Comparison of ENCODE assay signal across 15 cellular contexts in the genomic region with DNA sequence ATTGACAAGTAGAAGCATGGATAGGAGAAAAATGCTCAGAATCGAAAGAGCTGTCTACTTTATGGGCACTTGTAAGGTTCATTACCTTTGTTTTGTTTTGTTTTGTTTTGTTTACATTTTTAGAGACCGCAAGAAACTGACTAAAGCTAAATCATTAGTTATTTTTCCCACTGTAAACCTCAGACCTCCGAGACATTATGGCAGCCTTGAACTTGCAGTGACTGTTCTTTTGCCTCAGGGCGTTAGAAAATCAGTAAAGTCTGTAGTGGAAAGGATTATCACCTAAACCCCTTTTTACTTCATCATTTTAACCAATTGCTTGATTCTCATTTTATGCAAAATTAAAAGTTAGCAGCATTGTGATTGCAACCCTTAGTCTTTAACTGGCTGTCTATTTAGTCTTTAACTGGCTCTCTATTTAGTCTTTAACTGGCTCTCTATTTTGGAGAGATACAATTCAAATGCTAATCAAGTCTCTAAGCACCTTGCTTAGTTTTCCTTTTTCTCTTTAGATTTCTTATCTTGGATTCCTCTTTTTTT.
DNase-seq lines count a peak whose midpoint lies in the region.
"Had no signal": no experiment of that assay in that cellular context is flagged by ENCODE, and none has a peak within 500 bp of the region (broad histone marks: within the 10 kb centered on the region; RNA-seq: fewer than 3 reads in every experiment).

No MANE protein-coding gene starts in this region.

- H3K4me3 ChIP-seq in HAP-1, result no peak overlapping the region
- H3K4me3 ChIP-seq in mesendoderm (ENCODE audit: low read length), result no peak overlapping the region
- H3K4me3 ChIP-seq: BLaER1, GM23248 had no signal

- H3K9me3 ChIP-seq in HAP-1, result no peaks in the 10 kb centered on the region
- H3K9me3 ChIP-seq: BLaER1, Caco-2 had no signal

- H4K8ac ChIP-seq in mesendoderm (ENCODE audit: low read depth, low read length), result no peak overlapping the region

- no CpG with 5 or more reads among the region's 4 CpGs for WGBS in mesendoderm (ENCODE audit: extremely low coverage, insufficient coverage, low lambda C conversion rate)

- H3K4me1 ChIP-seq in HAP-1, result peaks cover 27% of the 10 kb centered on the region
- no peaks in the 10 kb centered on the region for H3K4me1 ChIP-seq in mesendoderm (ENCODE audit: control insufficient read depth, low read depth, low read length)
- H3K4me1 ChIP-seq: BLaER1, Caco-2 had no signal

- H2AK5ac ChIP-seq in mesendoderm (ENCODE audit: low read length), result no peak overlapping the region

- H2BK5ac ChIP-seq in mesendoderm (ENCODE audit: low read length), result no peak overlapping the region

- no peak overlapping the region for H3K9ac ChIP-seq in mesendoderm (ENCODE audit: low read length)
- H3K9ac ChIP-seq: BLaER1, GM23248 had no signal

- H3K27me3 ChIP-seq in HAP-1 (ENCODE audit: low read depth), result peaks cover 6% of the 10 kb centered on the region
- H3K27me3 ChIP-seq in mesendoderm (ENCODE audit: insufficient read depth, low read length, poor library complexity), result no peaks in the 10 kb centered on the region
- H3K27me3 ChIP-seq: BLaER1 had no signal

- no peak overlapping the region for H3K56ac ChIP-seq in mesendoderm (ENCODE audit: low read length)

- in situ Hi-C loops in Caki2 (cut with HindIII; ENCODE audit: low pct_unique_long_range_greater_than_20kb, low sequenced_read_pairs), result no loop called here
- in situ Hi-C loops in HAP-1 (cut with MboI; ENCODE audit: low sequenced_read_pairs), result no loop called here

- H3K4ac ChIP-seq in mesendoderm (ENCODE audit: low read depth, low read length), result no peak overlapping the region

- no peak overlapping the region for H4K5ac ChIP-seq in mesendoderm (ENCODE audit: low read length)

- H3K36me3 ChIP-seq in HAP-1 (replicated peaks) (no peaks in the 10 kb centered on the region), mesendoderm (ENCODE audit: control insufficient read depth, insufficient read depth, low read length) (no peaks in the 10 kb centered on the region)
- H3K36me3 ChIP-seq: BLaER1 had no signal

- H3K4me2 ChIP-seq in mesendoderm (ENCODE audit: low read length), result no peak overlapping the region
- H3K4me2 ChIP-seq: BLaER1 had no signal

- peak; percentile 37 for DNase-seq in Caki2 (ENCODE audit: low read depth)
- DNase-seq in HAP-1 (ENCODE audit: low spot score in 2 of 2), result peak; percentile 52 to 97
- peak; percentile 2 for DNase-seq in NCI-H69 (lab: John Stamatoyannopoulos, UW)
- peak; percentile 26 for DNase-seq in mesendoderm
- no peak for DNase-seq in stimulated activated CD4-positive, alpha-beta T cell treated with anti-CD3 and anti-CD28 coated beads, Interleukin-15, amount 100 ng/mL, for 24 hours
- no peak for DNase-seq in T-helper 2 cell
- DNase-seq in SIG-M5 (lab: John Stamatoyannopoulos, UW), result no peak
- DNase-seq: 8988T; AML-193; Caco-2; CD8-positive, alpha-beta memory T cell; GM23248; H7; HFFc6 had no signal

- no peak overlapping the region for H3K18ac ChIP-seq in mesendoderm (ENCODE audit: low read length)

- H3K79me1 ChIP-seq in mesendoderm (ENCODE audit: low read length), result no peaks in the 10 kb centered on the region

- no peak overlapping the region for H2BK120ac ChIP-seq in mesendoderm (ENCODE audit: low read depth, low read length)

- H3K79me2 ChIP-seq in mesendoderm (ENCODE audit: control insufficient read depth, insufficient read depth, low read length), result no peaks in the 10 kb centered on the region

- no peak overlapping the region for H3K27ac ChIP-seq in mesendoderm (ENCODE audit: low read depth, low read length)
- H3K27ac ChIP-seq: BLaER1, GM23248 had no signal

- no peak overlapping the region for H2BK15ac ChIP-seq in mesendoderm (replicated peaks; ENCODE audit: low read depth)

- no peak overlapping the region for H3K23ac ChIP-seq in mesendoderm (ENCODE audit: low read length)

Comparison
In these comparisons a context has a peak if more than half of its experiments do, and no peak if none do; other contexts are left out.
1. DNase-seq: peak in Caki2 (single experiment), HAP-1 (2 of 2), NCI-H69 (single experiment) and mesendoderm (single experiment); none in stimulated activated CD4-positive, alpha-beta T cell treated with anti-CD3 and anti-CD28 coated beads, Interleukin-15, amount 100 ng/mL, for 24 hours (single experiment), T-helper 2 cell (0 of 5) and SIG-M5 (single experiment).